ENCODE assay signal across 19 cellular contexts in the genomic region with DNA sequence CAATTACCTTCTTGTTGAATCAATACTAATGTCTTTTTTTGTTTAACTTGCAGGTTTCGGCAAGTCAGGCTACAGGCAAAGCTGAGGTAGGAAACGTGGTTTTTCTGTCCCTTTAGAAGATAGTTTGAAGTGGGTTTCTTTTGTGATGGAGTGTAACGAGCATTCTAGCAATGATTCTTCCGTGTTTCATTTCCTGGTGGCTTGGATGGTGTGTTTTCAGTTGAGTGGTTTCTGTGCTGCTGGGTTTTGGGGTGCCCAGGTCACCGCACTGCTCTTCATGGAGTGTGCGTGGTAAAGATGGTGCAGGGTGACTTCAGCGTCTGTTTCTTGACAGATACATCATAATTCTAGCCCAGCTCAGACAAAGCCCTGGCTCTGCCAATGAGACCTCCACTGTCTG.
DNase-seq lines count a peak whose midpoint lies in the region; ATAC-seq, FAIRE-seq and TF ChIP-seq lines count a peak whose summit lies in the region.
"Had no signal": no experiment of that assay in that cellular context is flagged by ENCODE, and none has a peak within 500 bp of the region (broad histone marks: within the 10 kb centered on the region; RNA-seq: fewer than 3 reads in every experiment).

No MANE protein-coding gene starts in this region.

- H3K4me1 ChIP-seq in GM23338 (ENCODE audit: insufficient read depth) = peaks cover 18% of the 10 kb centered on the region; the same call in 1 of the 2 replicates
- no peaks in the 10 kb centered on the region for H3K4me1 ChIP-seq in GM12878 (ENCODE audit: control insufficient read depth, insufficient read depth, low read length)
- H3K4me1 ChIP-seq: BE2C, HAP-1 had no signal

- TF ChIP-seq POLR2A in GM12878 (IDR thresholded peaks at IDR 0.05; ENCODE audit: low read depth, low read length) = no peak

- H3K4me3 Mint-ChIP-seq in GM23338 = no peak overlapping the region
- H3K4me3 Mint-ChIP-seq: CD14-positive monocyte; CD4-positive, alpha-beta memory T cell had no signal

- H3K4me2 ChIP-seq in GM23338 (no peak overlapping the region), GM12878 (ENCODE audit: control insufficient read depth, insufficient read depth) (no peak overlapping the region)

- intact Hi-C loops in GM12878 (cut with micrococcal nuclease; ENCODE audit: unreplicated experiment) = no loop called here
- intact Hi-C loops in left ventricle myocardium superior (cut with micrococcal nuclease) = no loop called here

- SMC1A ChIA-PET in GM12878 (lab: Charles Lee; ENCODE audit: uncharacterized antibody, unreplicated experiment) = no interaction called here

- no peaks in the 10 kb centered on the region for H3K9me2 ChIP-seq in GM23338 (ENCODE audit: insufficient read depth)

- no peaks in the 10 kb centered on the region for H3K9me3 ChIP-seq in GM12878 (replicated peaks; ENCODE audit: control insufficient read depth, insufficient read depth, low read length)
- H3K9me3 ChIP-seq: BE2C, HAP-1 had no signal

- peak overlapping the region; percentile 29; the same call in 1 of the 2 replicates for H3K27ac Mint-ChIP-seq in GM23338
- H3K27ac Mint-ChIP-seq: CD14-positive monocyte; CD4-positive, alpha-beta memory T cell had no signal

- no peak for ATAC-seq in GM23338
- ATAC-seq in GM12878 = no peak
- no peak for ATAC-seq in HG03460 (IDR thresholded peaks at IDR 0.05; ENCODE audit: unreplicated experiment)
- ATAC-seq in left ventricle myocardium superior = no peak
- ATAC-seq: K562 had no signal

- no peak overlapping the region for H2AFZ ChIP-seq in GM23338
- no peak overlapping the region for H2AFZ ChIP-seq in GM12878 (ENCODE audit: control insufficient read depth, low read depth, low read length)

- H4K20me1 ChIP-seq in GM23338 (replicated peaks; ENCODE audit: insufficient read depth) (no peaks in the 10 kb centered on the region), GM12878 (ENCODE audit: control insufficient read depth, insufficient read depth) (no peaks in the 10 kb centered on the region)

- peaks cover 28% of the 10 kb centered on the region for H3K4me1 Mint-ChIP-seq in GM23338
- H3K4me1 Mint-ChIP-seq: CD14-positive monocyte; CD4-positive, alpha-beta memory T cell had no signal

- H3K36me3 ChIP-seq in GM23338 (ENCODE audit: insufficient read depth) (no peaks in the 10 kb centered on the region), GM12878 (ENCODE audit: control insufficient read depth in 2 of 2, insufficient read depth in 2 of 2, low read length in 1 of 2) (no peaks in the 10 kb centered on the region)
- H3K36me3 ChIP-seq: BE2C, HAP-1 had no signal

- H3K4me3 ChIP-seq in GM23338 (no peak overlapping the region), GM12878 (no peak overlapping the region)
- H3K4me3 ChIP-seq: HAP-1, K562 had no signal

- no peaks in the 10 kb centered on the region for H3K36me3 Mint-ChIP-seq in GM23338 (ENCODE audit: low read depth)
- H3K36me3 Mint-ChIP-seq: CD14-positive monocyte; CD4-positive, alpha-beta memory T cell had no signal

- H3K9ac ChIP-seq in GM12878 (ENCODE audit: control insufficient read depth, insufficient read depth, low read length) = no peak overlapping the region

- CTCF ChIA-PET in GM12878 (lab: Yijun Ruan, JAX) = no interaction called here

- H3F3A ChIP-seq in GM23338 (replicated peaks; ENCODE audit: low read depth) = no peaks in the 10 kb centered on the region

- FAIRE-seq in GM12878 (lab: Jason Lieb, UNC) = no peak
- FAIRE-seq: A204.1, GM12891, K562 had no signal

- RAD21 ChIA-PET in GM12878 (lab: Charles Lee; ENCODE audit: unreplicated experiment) = no interaction called here

- H3K27me3 ChIP-seq in GM23338 (ENCODE audit: insufficient read depth) = no peaks in the 10 kb centered on the region
- no peaks in the 10 kb centered on the region for H3K27me3 ChIP-seq in GM12878 (replicated peaks in 1 of 2; ENCODE audit: control insufficient read depth in 2 of 2, insufficient read depth in 2 of 2, low read length in 1 of 2)
- H3K27me3 ChIP-seq: BE2C had no signal

- POLR2A ChIA-PET in GM12878 (lab: Charles Lee) = no interaction called here

- TF ChIP-seq CTCF in GM23338 (conservative IDR thresholded peaks at IDR 0.05; ENCODE audit: low read depth in 2 of 2) (no peak), GM12878 (IDR thresholded peaks at IDR 0.05 in 2 of 3, conservative IDR thresholded peaks at IDR 0.05 in 1 of 3; ENCODE audit: control insufficient read depth in 2 of 3, extremely low read depth in 1 of 3, insufficient read depth in 1 of 3, low read depth in 3 of 3, low read length in 3 of 3) (no peak)

- H3K79me2 ChIP-seq in GM23338 (replicated peaks; ENCODE audit: insufficient read depth) (no peaks in the 10 kb centered on the region), GM12878 (ENCODE audit: control insufficient read depth, insufficient read depth, low read length) (no peaks in the 10 kb centered on the region)

- H3K9me3 Mint-ChIP-seq in GM23338 = no peaks in the 10 kb centered on the region

- in situ Hi-C loops in GM12878 (cut with MboI) = no loop called here

- no peak overlapping the region for H3K27ac ChIP-seq in GM23338 (ENCODE audit: low read depth)
- no peak overlapping the region for H3K27ac ChIP-seq in GM12878 (ENCODE audit: control insufficient read depth, insufficient read depth)

- WGBS in GM12878 (ENCODE audit: insufficient coverage, insufficient replicate concordance, low lambda C conversion rate, missing lambda C conversion rate) = 29% methylated on average over 7 of the region's 7 CpGs

- no peak for TF ChIP-seq RAD21 in GM12878 (IDR thresholded peaks at IDR 0.05; ENCODE audit: insufficient read depth, low read depth, low read length)

- TF ChIP-seq EP300 in GM12878 (IDR thresholded peaks at IDR 0.05; ENCODE audit: borderline replicate concordance in 1 of 2, control insufficient read depth in 1 of 2, low read depth in 2 of 2, low read length in 2 of 2) = no peak

- no peaks in the 10 kb centered on the region for H3K27me3 Mint-ChIP-seq in GM23338 (ENCODE audit: insufficient read depth, low read depth, poor library complexity)
- H3K27me3 Mint-ChIP-seq: CD4-positive, alpha-beta memory T cell had no signal

- no TSS peak for BruUV-seq in GM12878 (replicated peaks; lab: Mats Ljungman, UMichigan)

- DNase-seq in GM23338 (ENCODE audit: low spot score) (no peak), NCI-H748 (lab: John Stamatoyannopoulos, UW; ENCODE audit: unreplicated experiment) (peak; percentile 26), GM12878 (ENCODE audit: low read depth, low spot score) (no peak), DMS79 treated with DMSO at 0.1 percent for 48 hours (lab: John Stamatoyannopoulos, UW) (no peak), HuH-7.5 (ENCODE audit: low spot score) (no peak), left ventricle myocardium superior (no peak)
- DNase-seq: ACHN; BE2C; CD4-positive, alpha-beta memory T cell; DMS153; DMS79; EL; Karpas-422 had no signal

TF ChIP-seq in GM23338, 12 proteins besides CTCF, POLR2A, EP300 and RAD21 (continues in another document):
- no peak for TF ChIP-seq CREB1 (CRISPR knock-in tag; IDR thresholded peaks at IDR 0.05; ENCODE audit: low read depth)
- TF ChIP-seq EZH2phosphoT487 (IDR thresholded peaks at IDR 0.05; ENCODE audit: unreplicated experiment) = no peak

TF ChIP-seq in GM12878, 131 proteins besides CTCF, POLR2A, EP300 and RAD21:
- TF ChIP-seq NR2F1 (conservative IDR thresholded peaks at IDR 0.05) = 0 out of 2 replicates have a peak, but pooled peaks have one; percentile 18
- no peak for TF ChIP-seq NFXL1 (IDR thresholded peaks at IDR 0.05; ENCODE audit: borderline replicate concordance)
- TF ChIP-seq, protein P1, sequence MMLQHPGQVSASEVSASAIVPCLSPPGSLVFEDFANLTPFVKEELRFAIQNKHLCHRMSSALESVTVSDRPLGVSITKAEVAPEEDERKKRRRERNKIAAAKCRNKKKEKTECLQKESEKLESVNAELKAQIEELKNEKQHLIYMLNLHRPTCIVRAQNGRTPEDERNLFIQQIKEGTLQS (IDR thresholded peaks at IDR 0.05; ENCODE audit: borderline replicate concordance, extremely low read depth, low read depth, low read length) = no peak
- TF ChIP-seq NR2C1 (IDR thresholded peaks at IDR 0.05) = no peak
- TF ChIP-seq RELA (IDR thresholded peaks at IDR 0.05; ENCODE audit: borderline replicate concordance, partially characterized antibody) = no peak
- TF ChIP-seq RFX5 (IDR thresholded peaks at IDR 0.05; ENCODE audit: low read depth, low read length) = no peak
